9 cellular contexts compared by ENCODE assay signal in genomic region chr2:105403785-105404698, GRCh38. TPM values are rescaled to one million over a fixed set of nuclear protein-coding genes. Genes with fewer than 3 reads are reported as not detected.
DNase-seq lines count a peak whose midpoint lies in the region; TF ChIP-seq lines count a peak whose summit lies in the region.
"Had no signal": no experiment of that assay in that cellular context is flagged by ENCODE, and none has a peak within 500 bp of the region (broad histone marks: within the 10 kb centered on the region; RNA-seq: fewer than 3 reads in every experiment).

No MANE protein-coding gene starts in this region.

- peaks cover 9% of the 10 kb centered on the region for H3K4me1 Mint-ChIP-seq in endodermal cell
- H3K4me1 Mint-ChIP-seq in osteocyte (ENCODE audit: unreplicated experiment) = peaks cover 31% of the 10 kb centered on the region
- H3K4me1 Mint-ChIP-seq in CD8-positive, alpha-beta memory T cell = peaks cover 0 to 2% (median 0%) of the 10 kb centered on the region in 3 donors

- CTCF ChIA-PET in CD8-positive, alpha-beta memory T cell (lab: Charles Lee) = no interaction called here

- POLR2A ChIA-PET in CD8-positive, alpha-beta memory T cell (lab: Charles Lee) = no interaction called here

- H3K4me3 Mint-ChIP-seq in endodermal cell = no peak overlapping the region
- no peak overlapping the region for H3K4me3 Mint-ChIP-seq in osteocyte (ENCODE audit: unreplicated experiment)
- no peak overlapping the region for H3K4me3 Mint-ChIP-seq in CD8-positive, alpha-beta memory T cell

- H3K4me3 ChIP-seq in endodermal cell (ENCODE audit: low read length) (no peak overlapping the region), BE2C (ENCODE audit: low read depth, low read length) (no peak overlapping the region)
- H3K4me3 ChIP-seq in CD8-positive, alpha-beta memory T cell (ENCODE audit: low read length) = no peak overlapping the region
- H3K4me3 ChIP-seq: lower lobe of right lung had no signal

- H3K27me3 Mint-ChIP-seq in endodermal cell (ENCODE audit: insufficient read depth) (peaks cover 16% of the 10 kb centered on the region), osteocyte (ENCODE audit: unreplicated experiment) (no peaks in the 10 kb centered on the region)
- peaks cover 7 to 44% of the 10 kb centered on the region in 2 donors for H3K27me3 Mint-ChIP-seq in CD8-positive, alpha-beta memory T cell

- no peak overlapping the region for H3K9ac ChIP-seq in endodermal cell (ENCODE audit: extremely low read depth, low read length, poor library complexity, severe bottlenecking)

- H3K9me3 ChIP-seq in endodermal cell (ENCODE audit: control insufficient read depth, low read length) (no peaks in the 10 kb centered on the region), BE2C (no peaks in the 10 kb centered on the region)
- no peaks in the 10 kb centered on the region for H3K9me3 ChIP-seq in CD8-positive, alpha-beta memory T cell (ENCODE audit: low read length)
- H3K9me3 ChIP-seq: lower lobe of right lung had no signal

- peak; percentile 98 for DNase-seq in EL
- peak; percentile 25 for DNase-seq in NCI-H510A (lab: John Stamatoyannopoulos, UW)
- peak; percentile 77 for DNase-seq in endodermal cell
- no peak for DNase-seq in osteocyte (ENCODE audit: extremely low spot score, unreplicated experiment)
- no peak for DNase-seq in activated gamma-delta T cell treated with Interleukin-2 at 50 U/mL for 16 hours
- no peak for DNase-seq in BE2C
- DNase-seq in CD8-positive, alpha-beta memory T cell = no peak
- DNase-seq in effector CD4-positive, alpha-beta T cell = no peak
- DNase-seq: lower lobe of right lung had no signal

- peak; percentile 64 for TF ChIP-seq CTCF in endodermal cell (conservative IDR thresholded peaks at IDR 0.05)
- TF ChIP-seq CTCF in osteocyte (IDR thresholded peaks at IDR 0.05) = peak; percentile 25
- no peak for TF ChIP-seq CTCF in BE2C (IDR thresholded peaks at IDR 0.05; ENCODE audit: low read depth, low read length)

- WGBS in endodermal cell (ENCODE audit: insufficient coverage in 1 of 2, insufficient read length in 1 of 2), 2 experiments = 77 to 88% methylated on average over 10 to 14 of the region's 14 CpGs

- H3K9me3 Mint-ChIP-seq in endodermal cell = peaks cover 3% of the 10 kb centered on the region
- H3K9me3 Mint-ChIP-seq in osteocyte (ENCODE audit: unreplicated experiment) = no peaks in the 10 kb centered on the region
- no peaks in the 10 kb centered on the region for H3K9me3 Mint-ChIP-seq in CD8-positive, alpha-beta memory T cell

- no peaks in the 10 kb centered on the region for H3K36me3 ChIP-seq in endodermal cell (ENCODE audit: control insufficient read depth, insufficient read depth, low read length)
- H3K36me3 ChIP-seq in BE2C = no peaks in the 10 kb centered on the region
- H3K36me3 ChIP-seq in CD8-positive, alpha-beta memory T cell (ENCODE audit: insufficient read depth, low read length) = no peaks in the 10 kb centered on the region
- H3K36me3 ChIP-seq: lower lobe of right lung had no signal

- no peak overlapping the region for H3K27ac ChIP-seq in endodermal cell (ENCODE audit: low read depth, low read length)
- no peak overlapping the region for H3K27ac ChIP-seq in CD8-positive, alpha-beta memory T cell (ENCODE audit: low read depth, low read length)
- H3K27ac ChIP-seq: lower lobe of right lung had no signal

- H3K36me3 Mint-ChIP-seq in endodermal cell (ENCODE audit: low read depth) = no peaks in the 10 kb centered on the region
- H3K36me3 Mint-ChIP-seq in osteocyte (ENCODE audit: unreplicated experiment) = no peaks in the 10 kb centered on the region
- no peaks in the 10 kb centered on the region for H3K36me3 Mint-ChIP-seq in CD8-positive, alpha-beta memory T cell

- H3K27ac Mint-ChIP-seq in endodermal cell (no peak overlapping the region), osteocyte (ENCODE audit: unreplicated experiment) (no peak overlapping the region)
- peak overlapping the region in 1 of 8 donors; percentile 61 for H3K27ac Mint-ChIP-seq in CD8-positive, alpha-beta memory T cell

- H3K27me3 ChIP-seq in endodermal cell (ENCODE audit: control insufficient read depth, insufficient read depth, low read length, poor library complexity, severe bottlenecking) (peaks cover 13% of the 10 kb centered on the region), BE2C (no peaks in the 10 kb centered on the region)
- H3K27me3 ChIP-seq in CD8-positive, alpha-beta memory T cell (ENCODE audit: insufficient read depth, low read length, poor library complexity, severe bottlenecking) = peaks cover 6% of the 10 kb centered on the region

- no peaks in the 10 kb centered on the region for H3K4me1 ChIP-seq in endodermal cell (ENCODE audit: control insufficient read depth, insufficient read depth, low read length)
- H3K4me1 ChIP-seq in BE2C = peaks cover 9% of the 10 kb centered on the region
- peaks cover 4% of the 10 kb centered on the region for H3K4me1 ChIP-seq in CD8-positive, alpha-beta memory T cell (ENCODE audit: insufficient read depth, low read length)

RNA-seq across cellular contexts. Expression of gene FHL2, which starts 5.2 kb away (rescaled TPM):
- total RNA-seq in endodermal cell (10 to 100 TPM; 11.1 to 11.4 TPM), osteocyte (76.8 and 78.7 TPM in 2 replicates)
- polyA plus RNA-seq in endodermal cell (2013, experiment 1 of 2) = 11.0 TPM
- 10.8 TPM for polyA plus RNA-seq in endodermal cell (2013, experiment 2 of 2)
- 47.8 TPM for polyA plus RNA-seq in BE2C (2012; ENCODE audit: insufficient read depth, insufficient read length, low read depth)
- 1 to 10 TPM; 3.3 to 3.5 TPM for total RNA-seq in CD8-positive, alpha-beta memory T cell
- 0.69 TPM for polyA plus RNA-seq in CD8-positive, alpha-beta memory T cell

Comparison
In these comparisons a context has a peak if more than half of its experiments do, and no peak if none do; other contexts are left out.
1. DNase-seq: peak in EL (single experiment), NCI-H510A (single experiment) and endodermal cell (single experiment); none in osteocyte (single experiment), activated gamma-delta T cell treated with Interleukin-2 at 50 U/mL for 16 hours (single experiment), BE2C (single experiment), CD8-positive, alpha-beta memory T cell (0 of 5) and effector CD4-positive, alpha-beta T cell (single experiment).